8 cellular contexts compared by ENCODE assay signal in the genomic region with DNA sequence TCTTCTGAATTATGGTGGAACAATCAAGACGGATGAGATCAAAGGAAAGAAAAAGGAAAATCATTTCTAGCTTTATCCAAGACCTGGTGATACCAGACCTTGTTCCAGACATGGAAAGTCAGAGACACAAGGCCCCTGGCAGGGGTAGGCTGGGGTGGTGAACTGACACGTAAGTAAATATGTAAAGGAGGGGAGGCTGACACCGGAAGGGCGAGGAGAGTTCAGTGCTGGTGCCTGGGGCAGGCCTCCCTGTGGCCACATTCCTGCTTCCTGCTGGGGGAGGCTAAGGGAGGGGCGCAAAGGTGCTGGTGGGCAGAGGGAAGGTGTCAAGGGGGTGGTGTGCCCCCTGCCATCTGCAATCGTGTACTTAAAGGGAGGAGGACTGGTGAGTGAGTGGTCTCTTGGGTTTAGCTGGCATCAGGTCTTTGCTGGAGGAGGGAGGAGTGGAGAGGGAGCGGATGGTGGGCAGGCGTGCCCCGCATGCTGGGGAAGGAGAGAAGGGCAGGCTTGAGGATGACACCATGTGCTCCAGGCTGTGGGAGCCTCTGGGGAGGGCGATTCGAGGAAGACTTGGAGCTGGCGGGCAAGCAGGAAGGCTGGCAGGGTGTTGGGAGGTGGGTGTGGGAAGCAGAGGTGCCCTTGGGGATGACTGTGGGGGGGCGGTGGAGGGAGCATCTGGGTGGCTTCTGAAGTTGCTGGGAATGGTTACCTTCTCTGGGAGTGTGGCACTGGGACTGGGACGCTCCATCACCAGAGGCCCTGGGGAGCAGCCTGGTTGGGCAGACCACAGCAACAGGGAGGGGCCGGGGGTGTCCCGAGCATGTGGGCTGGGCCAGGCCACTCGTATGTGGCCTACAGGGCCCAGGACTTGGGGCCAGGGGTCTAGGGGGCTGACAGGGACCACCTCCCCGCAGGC. TPM values are rescaled to one million over a fixed set of nuclear protein-coding genes. Genes with fewer than 3 reads are reported as not detected.
A peak's percentile ranks its signal among the peaks of the same experiment; 100 is the strongest.
DNase-seq lines count a peak whose midpoint lies in the region; ATAC-seq and TF ChIP-seq lines count a peak whose summit lies in the region.

No MANE protein-coding gene starts in this region.

- H3K9me3 Mint-ChIP-seq in CD8-positive, alpha-beta memory T cell, result no peaks in the 10 kb centered on the region
- no peaks in the 10 kb centered on the region for H3K9me3 Mint-ChIP-seq in stimulated activated naive CD8-positive, alpha-beta T cell treated with anti-CD3 and anti-CD28 coated beads, Interleukin-15, amount 100 ng/mL, for 72 hours

- ATAC-seq in GM21423 (IDR thresholded peaks at IDR 0.05; ENCODE audit: unreplicated experiment) (peak; percentile 76), left lung (peak; percentile 44)
- ATAC-seq in stimulated activated naive CD8-positive, alpha-beta T cell treated with anti-CD3 and anti-CD28 coated beads, Interleukin-15, amount 100 ng/mL, for 72 hours, result peak; percentile 68

- peak overlapping the region; percentile 78 for H3K4me3 ChIP-seq in CD8-positive, alpha-beta memory T cell (ENCODE audit: low read length)
- H3K4me3 ChIP-seq in adrenal gland (no peak overlapping the region), left lung (no peak overlapping the region)

- H3K27ac ChIP-seq in CD8-positive, alpha-beta memory T cell (ENCODE audit: low read depth, low read length), result peak overlapping the region; percentile 72
- H3K27ac ChIP-seq in adrenal gland (peak overlapping the region in 4 of 5 donors; percentile 32 to 75 (median 62)), left lung (peak overlapping the region; percentile 47 to 62)

- no peaks in the 10 kb centered on the region for H3K9me3 ChIP-seq in CD8-positive, alpha-beta memory T cell (ENCODE audit: low read length)
- H3K9me3 ChIP-seq in adrenal gland (replicated peaks in 1 of 3) (no peaks in the 10 kb centered on the region), left lung (no peaks in the 10 kb centered on the region)

- H3K4me1 Mint-ChIP-seq in CD8-positive, alpha-beta memory T cell, result peaks cover 55 to 76% (median 72%) of the 10 kb centered on the region in 3 donors
- H3K4me1 Mint-ChIP-seq in stimulated activated naive CD8-positive, alpha-beta T cell treated with anti-CD3 and anti-CD28 coated beads, Interleukin-15, amount 100 ng/mL, for 72 hours, result peaks cover 75% of the 10 kb centered on the region

- TF ChIP-seq POLR2A in adrenal gland (IDR thresholded peaks at IDR 0.05), result no peak

- H3K27me3 Mint-ChIP-seq in CD8-positive, alpha-beta memory T cell, result no peaks in the 10 kb centered on the region
- H3K27me3 Mint-ChIP-seq in stimulated activated naive CD8-positive, alpha-beta T cell treated with anti-CD3 and anti-CD28 coated beads, Interleukin-15, amount 100 ng/mL, for 72 hours, result peaks cover 7% of the 10 kb centered on the region

- H3K36me3 Mint-ChIP-seq in CD8-positive, alpha-beta memory T cell, result peaks cover 0 to 2% (median 0%) of the 10 kb centered on the region in 3 donors

- peaks cover 57% of the 10 kb centered on the region for H3K4me1 ChIP-seq in CD8-positive, alpha-beta memory T cell (ENCODE audit: insufficient read depth, low read length)
- peaks cover 0 to 15% of the 10 kb centered on the region in 2 donors for H3K4me1 ChIP-seq in adrenal gland (replicated peaks in 1 of 2)
- peaks cover 8 to 40% of the 10 kb centered on the region in 2 donors for H3K4me1 ChIP-seq in left lung

- CTCF ChIA-PET in CD8-positive, alpha-beta memory T cell (lab: Charles Lee), result interaction anchor here (0.8 to 1.9 kb wide), 2 partner anchors 18 to 31 kb away, joined by 3 to 6 read pairs; a partner anchor contains a TSS

- intact Hi-C loops in adrenal gland (cut with DNase I), result no loop called here
- intact Hi-C loops in left lung (cut with DNase I), result no loop called here

- no peaks in the 10 kb centered on the region for H3K36me3 ChIP-seq in CD8-positive, alpha-beta memory T cell (ENCODE audit: insufficient read depth, low read length)
- H3K36me3 ChIP-seq in adrenal gland (replicated peaks in 1 of 2) (no peaks in the 10 kb centered on the region), left lung (no peaks in the 10 kb centered on the region)

- TF ChIP-seq CTCF in adrenal gland (IDR thresholded peaks at IDR 0.05) (no peak), left lung (IDR thresholded peaks at IDR 0.05) (no peak)

- peak overlapping the region; percentile 85 to 97 (median 91) for H3K4me3 Mint-ChIP-seq in CD8-positive, alpha-beta memory T cell
- H3K4me3 Mint-ChIP-seq in stimulated activated naive CD8-positive, alpha-beta T cell treated with anti-CD3 and anti-CD28 coated beads, Interleukin-15, amount 100 ng/mL, for 72 hours, result peak overlapping the region; percentile 94 to 96

- no peaks in the 10 kb centered on the region for H3K27me3 ChIP-seq in CD8-positive, alpha-beta memory T cell (ENCODE audit: insufficient read depth, low read length, poor library complexity, severe bottlenecking)
- H3K27me3 ChIP-seq in adrenal gland, result no peaks in the 10 kb centered on the region
- no peaks in the 10 kb centered on the region for H3K27me3 ChIP-seq in left lung

- 71 to 73% (median 72%) methylated on average over 13 to 18 of the region's 18 CpGs for WGBS in adrenal gland, 4 donors

- peak overlapping the region; percentile 90 to 100 (median 96) for H3K27ac Mint-ChIP-seq in CD8-positive, alpha-beta memory T cell
- H3K27ac Mint-ChIP-seq in stimulated activated naive CD8-positive, alpha-beta T cell treated with anti-CD3 and anti-CD28 coated beads, Interleukin-15, amount 100 ng/mL, for 72 hours, result peak overlapping the region; percentile 98 to 100

- POLR2A ChIA-PET in CD8-positive, alpha-beta memory T cell (lab: Charles Lee), result interaction anchor here (0.7 to 1.2 kb wide), 2 partner anchors 60 to 115 kb away, joined by 3 read pairs; no protein-coding TSS in a partner anchor

- peak; percentile 26 to 66 (median 47) for DNase-seq in CD8-positive, alpha-beta memory T cell
- DNase-seq in NCI-H460 (ENCODE audit: extremely low read depth, low read depth) (peak; percentile 56), adrenal gland (peak in 4 of 7 donors; percentile 18 to 66 (median 31)), left lung (peak in 1 of 2 donors; percentile 72), HK-2 (ENCODE audit: unreplicated experiment) (no peak), putamen (ENCODE audit: low spot score) (no peak)
- DNase-seq in stimulated activated naive CD8-positive, alpha-beta T cell treated with anti-CD3 and anti-CD28 coated beads, Interleukin-15, amount 100 ng/mL, for 72 hours, result peak in 1 of 2 donors; percentile 53

RNA-seq across cellular contexts. Expression of a gene that starts 30.6 kb away (rescaled TPM):
- 10 to 100 TPM; 18.4 to 19.9 TPM for total RNA-seq in CD8-positive, alpha-beta memory T cell
- 2.3 TPM for polyA plus RNA-seq in CD8-positive, alpha-beta memory T cell
- total RNA-seq in NCI-H460 (2014; rRNA removed; shearing (Covaris generic)), result 29.8 and 31.2 TPM in 2 replicates
- 24.7 and 31.6 TPM in 2 replicates for polyA plus RNA-seq in NCI-H460 (2014; cell fraction: nucleus; rRNA removed)
- 10 to 100 TPM in 6 of 8 donors, 1 to 10 TPM in 2; 8.6 to 16.1 (median 11.2) TPM for total RNA-seq in adrenal gland
- polyA plus RNA-seq in adrenal gland, result 1 to 10 TPM; 3.3 to 4.9 (median 4.7) TPM
- 10 to 100 TPM; 24.9 to 31.4 TPM for total RNA-seq in left lung

Comparison
In these comparisons a context has a peak if more than half of its experiments do, and no peak if none do; other contexts are left out.
1. DNase-seq: peak in CD8-positive, alpha-beta memory T cell (5 of 5), NCI-H460 (single experiment) and adrenal gland (4 of 7); none in HK-2 (single experiment) and putamen (single experiment).
2. Peak in every context shown above with its lines, with median percentiles within 50 percentile points of each other: H3K27ac ChIP-seq and ATAC-seq.